Comparison of ENCODE assay signal across 1 cellular context in the genomic region with DNA sequence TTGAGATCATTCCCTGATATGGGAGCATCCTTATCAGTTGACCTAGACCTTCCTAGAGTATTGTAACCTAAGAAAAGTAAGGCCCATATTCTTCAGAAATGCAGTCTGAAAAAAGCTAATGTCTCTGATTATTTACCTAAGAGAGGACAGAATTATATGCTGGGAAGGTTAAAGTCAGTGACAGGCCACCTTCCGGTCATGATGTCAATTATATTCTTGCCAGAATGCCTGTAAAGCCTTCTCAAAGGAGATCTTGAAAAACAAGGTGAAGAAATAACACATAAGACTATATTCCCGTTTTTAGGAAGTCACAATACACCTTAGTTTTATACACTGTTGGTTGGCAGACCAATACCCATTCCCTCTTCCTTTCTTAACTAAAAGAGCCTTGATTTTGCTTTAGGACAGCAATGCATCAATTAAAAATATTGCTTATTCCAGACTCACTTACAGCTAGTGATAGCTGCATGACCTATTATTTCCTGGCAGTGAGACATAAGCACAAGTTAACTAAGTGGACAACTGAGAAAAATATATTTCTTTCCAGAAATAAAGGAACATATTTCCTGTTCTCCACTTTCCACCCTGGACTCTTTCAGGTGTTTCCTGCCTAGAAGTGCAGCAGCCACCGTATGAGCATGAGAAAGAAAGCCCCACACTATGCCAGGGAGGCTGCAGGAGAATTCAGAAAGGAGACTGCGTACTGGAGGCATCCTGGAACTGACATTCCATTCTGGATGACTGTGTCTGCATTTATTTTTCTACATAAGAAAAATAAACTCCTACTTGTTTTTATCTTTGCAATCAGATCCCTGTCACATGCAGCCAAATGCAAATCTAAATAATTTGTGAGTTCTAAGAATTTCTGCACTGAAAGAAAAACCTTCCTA.
TF ChIP-seq lines count a peak whose summit lies in the region.

No MANE protein-coding gene starts in this region.

TF ChIP-seq in SK-N-SH, 30 proteins besides CTCF, POLR2A, EP300 and RAD21 (continued from another document):
- TF ChIP-seq, protein P1, sequence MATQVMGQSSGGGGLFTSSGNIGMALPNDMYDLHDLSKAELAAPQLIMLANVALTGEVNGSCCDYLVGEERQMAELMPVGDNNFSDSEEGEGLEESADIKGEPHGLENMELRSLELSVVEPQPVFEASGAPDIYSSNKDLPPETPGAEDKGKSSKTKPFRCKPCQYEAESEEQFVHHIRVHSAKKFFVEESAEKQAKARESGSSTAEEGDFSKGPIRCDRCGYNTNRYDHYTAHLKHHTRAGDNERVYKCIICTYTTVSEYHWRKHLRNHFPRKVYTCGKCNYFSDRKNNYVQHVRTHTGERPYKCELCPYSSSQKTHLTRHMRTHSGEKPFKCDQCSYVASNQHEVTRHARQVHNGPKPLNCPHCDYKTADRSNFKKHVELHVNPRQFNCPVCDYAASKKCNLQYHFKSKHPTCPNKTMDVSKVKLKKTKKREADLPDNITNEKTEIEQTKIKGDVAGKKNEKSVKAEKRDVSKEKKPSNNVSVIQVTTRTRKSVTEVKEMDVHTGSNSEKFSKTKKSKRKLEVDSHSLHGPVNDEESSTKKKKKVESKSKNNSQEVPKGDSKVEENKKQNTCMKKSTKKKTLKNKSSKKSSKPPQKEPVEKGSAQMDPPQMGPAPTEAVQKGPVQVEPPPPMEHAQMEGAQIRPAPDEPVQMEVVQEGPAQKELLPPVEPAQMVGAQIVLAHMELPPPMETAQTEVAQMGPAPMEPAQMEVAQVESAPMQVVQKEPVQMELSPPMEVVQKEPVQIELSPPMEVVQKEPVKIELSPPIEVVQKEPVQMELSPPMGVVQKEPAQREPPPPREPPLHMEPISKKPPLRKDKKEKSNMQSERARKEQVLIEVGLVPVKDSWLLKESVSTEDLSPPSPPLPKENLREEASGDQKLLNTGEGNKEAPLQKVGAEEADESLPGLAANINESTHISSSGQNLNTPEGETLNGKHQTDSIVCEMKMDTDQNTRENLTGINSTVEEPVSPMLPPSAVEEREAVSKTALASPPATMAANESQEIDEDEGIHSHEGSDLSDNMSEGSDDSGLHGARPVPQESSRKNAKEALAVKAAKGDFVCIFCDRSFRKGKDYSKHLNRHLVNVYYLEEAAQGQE (IDR thresholded peaks at IDR 0.05; ENCODE audit: low read depth, low read length) = no peak
- TF ChIP-seq, protein P2, sequence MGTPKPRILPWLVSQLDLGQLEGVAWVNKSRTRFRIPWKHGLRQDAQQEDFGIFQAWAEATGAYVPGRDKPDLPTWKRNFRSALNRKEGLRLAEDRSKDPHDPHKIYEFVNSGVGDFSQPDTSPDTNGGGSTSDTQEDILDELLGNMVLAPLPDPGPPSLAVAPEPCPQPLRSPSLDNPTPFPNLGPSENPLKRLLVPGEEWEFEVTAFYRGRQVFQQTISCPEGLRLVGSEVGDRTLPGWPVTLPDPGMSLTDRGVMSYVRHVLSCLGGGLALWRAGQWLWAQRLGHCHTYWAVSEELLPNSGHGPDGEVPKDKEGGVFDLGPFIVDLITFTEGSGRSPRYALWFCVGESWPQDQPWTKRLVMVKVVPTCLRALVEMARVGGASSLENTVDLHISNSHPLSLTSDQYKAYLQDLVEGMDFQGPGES (IDR thresholded peaks at IDR 0.05; ENCODE audit: low read depth, low read length) = no peak
- TF ChIP-seq, protein P3, sequence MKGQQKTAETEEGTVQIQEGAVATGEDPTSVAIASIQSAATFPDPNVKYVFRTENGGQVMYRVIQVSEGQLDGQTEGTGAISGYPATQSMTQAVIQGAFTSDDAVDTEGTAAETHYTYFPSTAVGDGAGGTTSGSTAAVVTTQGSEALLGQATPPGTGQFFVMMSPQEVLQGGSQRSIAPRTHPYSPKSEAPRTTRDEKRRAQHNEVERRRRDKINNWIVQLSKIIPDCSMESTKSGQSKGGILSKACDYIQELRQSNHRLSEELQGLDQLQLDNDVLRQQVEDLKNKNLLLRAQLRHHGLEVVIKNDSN (IDR thresholded peaks at IDR 0.05; ENCODE audit: borderline replicate concordance, low read depth) = no peak
- TF ChIP-seq RFX5 (IDR thresholded peaks at IDR 0.05; ENCODE audit: low read length) (no peak), MXI1 (IDR thresholded peaks at IDR 0.05; ENCODE audit: low read depth, low read length) (no peak), RCOR1 (IDR thresholded peaks at IDR 0.05; ENCODE audit: low read length) (no peak), SMC3 (IDR thresholded peaks at IDR 0.05; ENCODE audit: low read depth, low read length) (no peak), FOXJ3 (CRISPR knock-in tag; IDR thresholded peaks at IDR 0.05) (no peak), EZH2phosphoT487 (IDR thresholded peaks at IDR 0.05; ENCODE audit: borderline replicate concordance, low read depth) (no peak), JUND (IDR thresholded peaks at IDR 0.05) (peak; percentile 44; the same call in 1 of the 2 replicates), FOSL2 (IDR thresholded peaks at IDR 0.05; ENCODE audit: borderline replicate concordance, low read depth) (peak; percentile 42), TAF1 (IDR thresholded peaks at IDR 0.05; ENCODE audit: borderline replicate concordance, low read depth, low read length) (no peak), ELF1 (IDR thresholded peaks at IDR 0.05) (no peak), GABPA (IDR thresholded peaks at IDR 0.05; ENCODE audit: low read depth) (no peak), POLR2AphosphoS5 (IDR thresholded peaks at IDR 0.05; ENCODE audit: low read depth, low read length) (no peak), TEAD4 (IDR thresholded peaks at IDR 0.05; ENCODE audit: borderline replicate concordance, insufficient read depth) (0 out of 2 replicates have a peak, but pooled peaks have one; percentile 7), NFIC (IDR thresholded peaks at IDR 0.05; ENCODE audit: borderline replicate concordance) (peak; percentile 33; the same call in 1 of the 2 replicates), MEF2A (IDR thresholded peaks at IDR 0.05; ENCODE audit: borderline replicate concordance, low read depth) (no peak), YY1 (IDR thresholded peaks at IDR 0.05; ENCODE audit: low read depth) (no peak)
- TF ChIP-seq, protein P4, sequence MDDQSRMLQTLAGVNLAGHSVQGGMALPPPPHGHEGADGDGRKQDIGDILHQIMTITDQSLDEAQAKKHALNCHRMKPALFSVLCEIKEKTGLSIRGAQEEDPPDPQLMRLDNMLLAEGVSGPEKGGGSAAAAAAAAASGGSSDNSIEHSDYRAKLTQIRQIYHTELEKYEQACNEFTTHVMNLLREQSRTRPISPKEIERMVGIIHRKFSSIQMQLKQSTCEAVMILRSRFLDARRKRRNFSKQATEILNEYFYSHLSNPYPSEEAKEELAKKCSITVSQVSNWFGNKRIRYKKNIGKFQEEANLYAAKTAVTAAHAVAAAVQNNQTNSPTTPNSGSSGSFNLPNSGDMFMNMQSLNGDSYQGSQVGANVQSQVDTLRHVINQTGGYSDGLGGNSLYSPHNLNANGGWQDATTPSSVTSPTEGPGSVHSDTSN (IDR thresholded peaks at IDR 0.05) = peak; percentile 60; the same call in 1 of the 2 replicates
